In the genomic region with DNA sequence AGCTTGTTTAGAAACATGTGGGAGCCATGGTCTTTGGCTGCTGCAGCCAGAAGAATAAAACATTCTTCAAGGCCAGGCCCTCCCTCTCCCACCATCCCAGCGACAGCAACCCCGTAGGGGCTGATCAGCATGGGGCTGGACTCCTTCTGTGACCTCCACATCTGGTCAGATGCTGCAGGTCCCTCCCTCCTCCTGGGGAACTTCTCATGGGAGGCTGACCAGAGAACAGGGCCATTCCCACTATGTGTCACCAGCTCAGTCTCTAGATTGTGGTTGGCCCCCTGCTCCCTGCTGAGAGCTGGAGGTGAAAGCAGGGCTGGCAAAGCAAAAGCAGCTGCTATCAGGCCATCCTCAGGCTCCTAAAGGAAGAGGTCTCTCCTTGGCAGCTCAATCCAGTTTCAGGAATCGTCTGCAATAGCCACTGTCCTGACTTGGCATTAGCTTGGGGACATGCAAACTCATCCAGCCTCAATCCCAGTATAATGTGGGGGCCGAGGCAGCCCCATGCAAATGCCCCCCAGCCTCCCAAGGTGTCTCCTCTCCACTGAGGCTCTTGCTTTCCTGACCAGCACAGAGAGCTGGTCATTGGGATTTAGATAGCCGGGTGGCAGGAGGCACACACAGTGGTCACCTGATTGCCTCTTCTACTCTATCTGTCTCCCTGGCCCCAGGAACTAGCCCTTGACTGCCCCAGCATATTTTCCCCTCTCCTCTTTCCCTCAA, we compare ENCODE assay signal across 18 cellular contexts.
DNase-seq lines count a peak whose midpoint lies in the region; ATAC-seq, FAIRE-seq and TF ChIP-seq lines count a peak whose summit lies in the region.
"Had no signal": no experiment of that assay in that cellular context is flagged by ENCODE, and none has a peak within 500 bp of the region (broad histone marks: within the 10 kb centered on the region; RNA-seq: fewer than 3 reads in every experiment).

No MANE protein-coding gene starts in this region.

- no peak for TF ChIP-seq POLR2A in gastroesophageal sphincter (IDR thresholded peaks at IDR 0.05)

- H3K4me3 ChIP-seq in right cardiac atrium (ENCODE audit: low read length) (no peak overlapping the region), astrocyte (ENCODE audit: insufficient read depth, low read depth, low read length) (no peak overlapping the region), gastroesophageal sphincter (no peak overlapping the region)
- H3K4me3 ChIP-seq: body of pancreas, K562, spleen had no signal

- H3K36me3 ChIP-seq in astrocyte (ENCODE audit: insufficient read depth, low read length) (no peaks in the 10 kb centered on the region), gastroesophageal sphincter (no peaks in the 10 kb centered on the region)
- H3K36me3 ChIP-seq: spleen had no signal

- H3K27me3 ChIP-seq in right cardiac atrium (ENCODE audit: control insufficient read depth, insufficient read depth) (no peaks in the 10 kb centered on the region), astrocyte (ENCODE audit: insufficient read depth, low read length) (peaks cover 8% of the 10 kb centered on the region), gastroesophageal sphincter (no peaks in the 10 kb centered on the region)
- H3K27me3 ChIP-seq: body of pancreas, spleen had no signal

- no peak for FAIRE-seq in astrocyte (lab: Jason Lieb, UNC)
- FAIRE-seq: K562, RCC 7860, TTC549 had no signal

- no peak for ATAC-seq in right cardiac atrium
- ATAC-seq in HG02943 (IDR thresholded peaks at IDR 0.05; ENCODE audit: low read depth, unreplicated experiment): peak; percentile 40
- no peak for ATAC-seq in gastroesophageal sphincter
- no peak for ATAC-seq in HG03520 (IDR thresholded peaks at IDR 0.05; ENCODE audit: unreplicated experiment)
- ATAC-seq: body of pancreas; K562; naive thymus-derived CD4-positive, alpha-beta T cell had no signal

- no peak for TF ChIP-seq CTCF in astrocyte (IDR thresholded peaks at IDR 0.05; ENCODE audit: insufficient read depth, low read depth, low read length)
- no peak for TF ChIP-seq CTCF in gastroesophageal sphincter (IDR thresholded peaks at IDR 0.05)

- H3K79me2 ChIP-seq in astrocyte (ENCODE audit: insufficient read depth, low read length): no peaks in the 10 kb centered on the region

- peak overlapping the region; percentile 9 for H3K4me2 ChIP-seq in astrocyte (ENCODE audit: low read length)

- no peak overlapping the region for H3K9ac ChIP-seq in astrocyte (ENCODE audit: low read length)

- H3K27ac Mint-ChIP-seq in astrocyte (ENCODE audit: unreplicated experiment): no peak overlapping the region
- H3K27ac Mint-ChIP-seq: naive thymus-derived CD4-positive, alpha-beta T cell had no signal

- H3K4me3 Mint-ChIP-seq in astrocyte (ENCODE audit: unreplicated experiment): no peak overlapping the region
- H3K4me3 Mint-ChIP-seq: naive thymus-derived CD4-positive, alpha-beta T cell had no signal

- intact Hi-C loops in cardiac septum (cut with DNase I) (no loop called here), right cardiac atrium (cut with DNase I) (no loop called here)

- H3K27me3 Mint-ChIP-seq in astrocyte (ENCODE audit: low read depth, unreplicated experiment): peaks cover 56% of the 10 kb centered on the region

- 55% methylated on average over 5 of the region's 5 CpGs for WGBS in right cardiac atrium
- no CpG with 5 or more reads among the region's 5 CpGs for WGBS in gastroesophageal sphincter (ENCODE audit: low coverage in 1 of 2), 2 donors

- DNase-seq in cardiac septum (ENCODE audit: low spot score): peak; percentile 63
- no peak for DNase-seq in right cardiac atrium
- no peak for DNase-seq in astrocyte (ENCODE audit: low read depth)
- DNase-seq in NCI-H1436 treated with DMSO at 0.1 percent for 48 hours (lab: John Stamatoyannopoulos, UW): no peak
- DNase-seq in NCI-H748 (lab: John Stamatoyannopoulos, UW; ENCODE audit: unreplicated experiment): no peak
- DNase-seq: body of pancreas; DMS 273 treated with DMSO at 0.1 percent for 48 hours; naive thymus-derived CD4-positive, alpha-beta T cell; NCI-H2171; spleen; stimulated activated CD8-positive, alpha-beta memory T cell treated with anti-CD3 and anti-CD28 coated beads, Interleukin-4, amount 100 ng/mL, for 48 hours had no signal

- no peaks in the 10 kb centered on the region for H3K9me3 Mint-ChIP-seq in astrocyte (ENCODE audit: unreplicated experiment)
- H3K9me3 Mint-ChIP-seq: naive thymus-derived CD4-positive, alpha-beta T cell had no signal

- H2AFZ ChIP-seq in astrocyte (ENCODE audit: low read depth, low read length): no peak overlapping the region

- H3K4me1 Mint-ChIP-seq in astrocyte (ENCODE audit: low read depth, unreplicated experiment): peaks cover 2% of the 10 kb centered on the region
- H3K4me1 Mint-ChIP-seq: naive thymus-derived CD4-positive, alpha-beta T cell had no signal

- H3K4me1 ChIP-seq in right cardiac atrium (ENCODE audit: control insufficient read depth, insufficient read depth, low read length): peaks cover 3% of the 10 kb centered on the region
- no peaks in the 10 kb centered on the region for H3K4me1 ChIP-seq in astrocyte (ENCODE audit: insufficient read depth, low read length)
- H3K4me1 ChIP-seq in gastroesophageal sphincter: no peaks in the 10 kb centered on the region
- H3K4me1 ChIP-seq: body of pancreas, spleen had no signal

- TF ChIP-seq EP300 in gastroesophageal sphincter (IDR thresholded peaks at IDR 0.05): no peak

- H3K36me3 Mint-ChIP-seq in astrocyte (ENCODE audit: low read depth, unreplicated experiment): no peaks in the 10 kb centered on the region
- H3K36me3 Mint-ChIP-seq: naive thymus-derived CD4-positive, alpha-beta T cell had no signal

- H3K27ac ChIP-seq in right cardiac atrium (ENCODE audit: low read length) (no peak overlapping the region), astrocyte (ENCODE audit: low read depth, low read length) (no peak overlapping the region), gastroesophageal sphincter (no peak overlapping the region)
- H3K27ac ChIP-seq: body of pancreas, epithelial cell of prostate, spleen had no signal

- H4K20me1 ChIP-seq in astrocyte (ENCODE audit: insufficient read depth, low read length): no peaks in the 10 kb centered on the region

- H3K9me3 ChIP-seq in right cardiac atrium (ENCODE audit: control insufficient read depth, low read length) (no peaks in the 10 kb centered on the region), astrocyte (ENCODE audit: insufficient read depth, low read depth, low read length) (no peaks in the 10 kb centered on the region), gastroesophageal sphincter (no peaks in the 10 kb centered on the region)
- H3K9me3 ChIP-seq: body of pancreas, spleen had no signal
